In the genomic region with DNA sequence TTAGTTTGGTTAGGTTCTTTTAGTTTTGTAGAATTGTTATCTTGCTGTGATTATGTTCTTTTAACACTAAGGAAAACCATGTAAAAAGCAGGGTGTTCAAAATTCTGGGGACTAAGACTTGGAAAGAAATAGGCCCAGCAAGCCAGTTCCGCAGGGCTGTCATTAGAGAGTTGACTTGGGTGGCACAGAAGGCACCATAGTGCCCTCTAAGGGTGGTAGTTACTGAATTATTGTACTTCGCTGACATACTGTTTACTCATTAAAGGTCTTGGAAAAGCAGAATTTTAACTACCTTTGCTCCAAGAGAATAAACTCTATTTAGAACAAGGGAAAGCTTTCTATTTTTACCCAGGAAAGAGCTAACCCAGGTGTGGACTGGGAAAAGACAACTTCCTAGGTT, we compare ENCODE assay signal across 9 cellular contexts.
DNase-seq lines count a peak whose midpoint lies in the region; ATAC-seq and TF ChIP-seq lines count a peak whose summit lies in the region.
"Had no signal": no experiment of that assay in that cellular context is flagged by ENCODE, and none has a peak within 500 bp of the region (broad histone marks: within the 10 kb centered on the region; RNA-seq: fewer than 3 reads in every experiment).

No MANE protein-coding gene starts in this region.

- no peaks in the 10 kb centered on the region for H3K9me1 ChIP-seq in IMR-90 (ENCODE audit: insufficient read depth, low read length)

- no peak overlapping the region for H3K4ac ChIP-seq in IMR-90 (ENCODE audit: low read depth, low read length)

- TF ChIP-seq POLR2A in IMR-90 (IDR thresholded peaks at IDR 0.05; ENCODE audit: low read depth, low read length) (no peak), body of pancreas (IDR thresholded peaks at IDR 0.05) (no peak), right lobe of liver (IDR thresholded peaks at IDR 0.05) (no peak)

- dilution Hi-C loops in IMR-90 (cut with HindIII; ENCODE audit: low sequenced_read_pairs, unreplicated experiment): no loop called here

- no peaks in the 10 kb centered on the region for H3K36me3 Mint-ChIP-seq in activated naive CD4-positive, alpha-beta T cell treated with anti-CD3 and anti-CD28 coated beads for 36 hours (ENCODE audit: low read depth)
- H3K36me3 Mint-ChIP-seq: activated naive CD4-positive, alpha-beta T cell treated with anti-CD3 and anti-CD28 coated beads, Interleukin-2, amount 50 U/mL, for 72 hours had no signal

- TF ChIP-seq CTCF in IMR-90 (conservative IDR thresholded peaks at IDR 0.05; ENCODE audit: low read depth, low read length): peak; percentile 39
- peak; percentile 32 to 72 (median 58) for TF ChIP-seq CTCF in body of pancreas (IDR thresholded peaks at IDR 0.05)
- peak; percentile 48 to 67 (median 61) for TF ChIP-seq CTCF in right lobe of liver (IDR thresholded peaks at IDR 0.05)

- no CpG with 5 or more reads among the region's 2 CpGs for whole genome bisulfite sequencing in IMR-90 (ENCODE audit: extremely low coverage in 2 of 2, insufficient read length in 1 of 2), 2 experiments
- 11 to 26% methylated on average over 2 of the region's 2 CpGs for WGBS in body of pancreas, 2 donors
- WGBS in right lobe of liver (ENCODE audit: insufficient coverage, low coverage, low lambda C conversion rate, missing lambda C conversion rate): 21% methylated on average over 2 of the region's 2 CpGs

- H3K4me1 ChIP-seq in IMR-90 (ENCODE audit: control insufficient read depth, insufficient read depth, low read length): no peaks in the 10 kb centered on the region
- H3K4me1 ChIP-seq in body of pancreas: no peaks in the 10 kb centered on the region
- H3K4me1 ChIP-seq in right lobe of liver: no peaks in the 10 kb centered on the region

- H2BK20ac ChIP-seq in IMR-90 (ENCODE audit: low read depth, low read length): no peak overlapping the region

- no peaks in the 10 kb centered on the region for H4K20me1 ChIP-seq in IMR-90 (ENCODE audit: insufficient read depth, low read length)

- H3K9me3 Mint-ChIP-seq in activated naive CD4-positive, alpha-beta T cell treated with anti-CD3 and anti-CD28 coated beads for 36 hours: no peaks in the 10 kb centered on the region

- no peak overlapping the region for H3K14ac ChIP-seq in IMR-90 (replicated peaks; ENCODE audit: low read depth, low read length)

- in situ Hi-C loops in IMR-90 (cut with MboI; ENCODE audit: low sequenced_read_pairs): loop anchor here (25.0 kb wide), 2 partner anchors 363 to 987 kb away; no protein-coding TSS in a partner anchor

- peak; percentile 29 for DNase-seq in activated naive CD4-positive, alpha-beta T cell treated with anti-CD3 and anti-CD28 coated beads for 36 hours
- DNase-seq in activated naive CD4-positive, alpha-beta T cell (lab: John Stamatoyannopoulos, UW): no peak
- DNase-seq in IMR-90 (peak; percentile 7), body of pancreas (peak; percentile 34 to 55 (median 46)), right lobe of liver (no peak), SKM-1 treated with dmso at 0.1 percent for 144 hours (lab: John Stamatoyannopoulos, UW; ENCODE audit: unreplicated experiment) (no peak), NCI-H82 (lab: John Stamatoyannopoulos, UW) (no peak)
- DNase-seq in activated CD4-positive, CD25-positive, alpha-beta regulatory T cell (lab: John Stamatoyannopoulos, UW): no peak

- no peak overlapping the region for H2AFZ ChIP-seq in IMR-90 (replicated peaks; ENCODE audit: low read length, poor library complexity)

- H4K5ac ChIP-seq in IMR-90 (ENCODE audit: low read depth, low read length): no peak overlapping the region

- intact Hi-C loops in activated naive CD4-positive, alpha-beta T cell treated with anti-CD3 and anti-CD28 coated beads for 36 hours (cut with micrococcal nuclease): loop anchor here (1.0 kb wide), 2 partner anchors 200 to 210 kb away; no protein-coding TSS in a partner anchor
- intact Hi-C loops in IMR-90 (cut with micrococcal nuclease) (loop anchor here (1.0 kb wide), 1 partner anchor 210 kb away; no protein-coding TSS in a partner anchor), body of pancreas (cut with DNase I) (loop anchor here (5.0 kb wide), 1 partner anchor 213 kb away; no protein-coding TSS in a partner anchor), right lobe of liver (cut with DNase I) (loop anchor here (5.0 to 10.0 kb wide), 2 partner anchors 208 to 211 kb away; no protein-coding TSS in a partner anchor)

- ATAC-seq in IMR-90 (ENCODE audit: low read depth) (peak; percentile 71), body of pancreas (peak; percentile 71), right lobe of liver (peak; percentile 93 to 97 (median 94))

- no peak overlapping the region for H2BK5ac ChIP-seq in IMR-90 (ENCODE audit: low read depth, low read length, poor library complexity, severe bottlenecking)

- H3K9ac ChIP-seq in IMR-90 (ENCODE audit: low read depth, low read length): no peak overlapping the region

- H3K27ac ChIP-seq in IMR-90 (ENCODE audit: insufficient read depth, low read length) (no peak overlapping the region), body of pancreas (no peak overlapping the region), right lobe of liver (no peak overlapping the region)

- TF ChIP-seq RAD21 in IMR-90 (IDR thresholded peaks at IDR 0.05; ENCODE audit: low read length): peak; percentile 51

- POLR2A ChIA-PET in IMR-90 (lab: Charles Lee; ENCODE audit: unreplicated experiment): no interaction called here

- H3K56ac ChIP-seq in IMR-90 (ENCODE audit: extremely low read depth, insufficient read depth, low read length): no peak overlapping the region

- no peak overlapping the region for H4K91ac ChIP-seq in IMR-90 (ENCODE audit: insufficient read depth, low read depth, low read length)

- H3K27me3 ChIP-seq in IMR-90 (ENCODE audit: control insufficient read depth, insufficient read depth, low read length) (no peaks in the 10 kb centered on the region), body of pancreas (no peaks in the 10 kb centered on the region), right lobe of liver (no peaks in the 10 kb centered on the region)

- CTCF ChIA-PET in activated naive CD4-positive, alpha-beta T cell treated with anti-CD3 and anti-CD28 coated beads for 36 hours (lab: Charles Lee): interaction anchor here (0.9 to 10.5 kb wide), 10 partner anchors 9 to 235 kb away, joined by 3 to 106 read pairs (median 6); no protein-coding TSS in a partner anchor
- CTCF ChIA-PET in IMR-90 (lab: Yijun Ruan, JAX): interaction anchor here (2.2 kb wide), 1 partner anchor 211 kb away, joined by 9 read pairs; no protein-coding TSS in a partner anchor

- H3K23ac ChIP-seq in IMR-90 (ENCODE audit: low read depth, low read length): no peak overlapping the region

- H4K8ac ChIP-seq in IMR-90 (ENCODE audit: low read depth in 2 of 2, low read length in 2 of 2): no peak overlapping the region

- no peak overlapping the region for H3K27ac Mint-ChIP-seq in activated naive CD4-positive, alpha-beta T cell treated with anti-CD3 and anti-CD28 coated beads for 36 hours
- H3K27ac Mint-ChIP-seq: activated naive CD4-positive, alpha-beta T cell treated with anti-CD3 and anti-CD28 coated beads, Interleukin-2, amount 50 U/mL, for 72 hours had no signal

- H3K79me1 ChIP-seq in IMR-90 (ENCODE audit: low read depth in 1 of 2, low read length in 2 of 2): no peaks in the 10 kb centered on the region

- H3K36me3 ChIP-seq in IMR-90 (ENCODE audit: control insufficient read depth, insufficient read depth, low read length) (no peaks in the 10 kb centered on the region), body of pancreas (replicated peaks in 1 of 2; ENCODE audit: insufficient read depth in 1 of 2, low read depth in 2 of 2) (no peaks in the 10 kb centered on the region), right lobe of liver (no peaks in the 10 kb centered on the region)

- no peak overlapping the region for H2BK15ac ChIP-seq in IMR-90 (ENCODE audit: low read depth, low read length)

- H3K4me2 ChIP-seq in IMR-90 (ENCODE audit: low read depth, low read length): no peak overlapping the region

- H3K9me3 ChIP-seq in IMR-90 (ENCODE audit: control insufficient read depth, insufficient read depth, low read length) (no peaks in the 10 kb centered on the region), body of pancreas (no peaks in the 10 kb centered on the region), right lobe of liver (no peaks in the 10 kb centered on the region)

- H3K4me3 ChIP-seq in IMR-90 (ENCODE audit: insufficient read depth, low read depth, low read length) (no peak overlapping the region), body of pancreas (no peak overlapping the region), right lobe of liver (no peak overlapping the region)

- no peak overlapping the region for H2BK120ac ChIP-seq in IMR-90 (ENCODE audit: low read depth, low read length)

- BruUV-seq in IMR-90 (replicated peaks; lab: Mats Ljungman, UMichigan): no TSS peak

- no peak overlapping the region for H2AK9ac ChIP-seq in IMR-90 (replicated peaks; ENCODE audit: low read depth, low read length, poor library complexity)

- H3K4me3 Mint-ChIP-seq in activated naive CD4-positive, alpha-beta T cell treated with anti-CD3 and anti-CD28 coated beads for 36 hours: no peak overlapping the region

- H3K18ac ChIP-seq in IMR-90 (ENCODE audit: low read depth, low read length): no peak overlapping the region

- H3K4me1 Mint-ChIP-seq in activated naive CD4-positive, alpha-beta T cell treated with anti-CD3 and anti-CD28 coated beads for 36 hours (ENCODE audit: low read depth): peaks cover 13% of the 10 kb centered on the region

- H2AK5ac ChIP-seq in IMR-90 (ENCODE audit: low read depth, low read length): no peak overlapping the region

- H3K27me3 Mint-ChIP-seq in activated naive CD4-positive, alpha-beta T cell treated with anti-CD3 and anti-CD28 coated beads for 36 hours (ENCODE audit: low read depth): no peaks in the 10 kb centered on the region

TF ChIP-seq in IMR-90, 13 proteins besides CTCF, POLR2A, EP300 and RAD21:
- TF ChIP-seq SMC3 (IDR thresholded peaks at IDR 0.05; ENCODE audit: low read depth, low read length) (peak; percentile 40), RFX5 (IDR thresholded peaks at IDR 0.05; ENCODE audit: low read depth, low read length) (no peak)

Comparison
In these comparisons a context has a peak if more than half of its experiments do, and no peak if none do; other contexts are left out.
1. DNase-seq: peak in activated naive CD4-positive, alpha-beta T cell treated with anti-CD3 and anti-CD28 coated beads for 36 hours (single experiment), IMR-90 (single experiment) and body of pancreas (4 of 4); none in activated naive CD4-positive, alpha-beta T cell (0 of 4), right lobe of liver (0 of 3), SKM-1 treated with dmso at 0.1 percent for 144 hours (single experiment), NCI-H82 (single experiment) and activated CD4-positive, CD25-positive, alpha-beta regulatory T cell (0 of 4).
2. Peak in every context shown above with its lines, with median percentiles within 50 percentile points of each other: ATAC-seq and CTCF ChIP-seq.